1 cellular context compared by ENCODE assay signal in genomic region chr5:56123531-56124243, GRCh38.
TF ChIP-seq lines count a peak whose summit lies in the region.

No MANE protein-coding gene starts in this region.

TF ChIP-seq in K562, 482 proteins besides CTCF, POLR2A, EP300 and RAD21 (continued from another document and continues in another):
- no peak for TF ChIP-seq CHD7 (IDR thresholded peaks at IDR 0.05; ENCODE audit: low read depth, low read length)
- TF ChIP-seq TRIM25 (IDR thresholded peaks at IDR 0.05; ENCODE audit: borderline replicate concordance): no peak
- no peak for TF ChIP-seq ZBTB40 (IDR thresholded peaks at IDR 0.05)
- no peak for TF ChIP-seq ZBTB40 (CRISPR knock-in tag; IDR thresholded peaks at IDR 0.05)
- no peak for TF ChIP-seq E2F5 (CRISPR knock-in tag; IDR thresholded peaks at IDR 0.05)
- TF ChIP-seq HNRNPK (IDR thresholded peaks at IDR 0.05; ENCODE audit: low read depth, low read length, poor library complexity, severe bottlenecking): no peak
- TF ChIP-seq ZNF184 (CRISPR knock-in tag; IDR thresholded peaks at IDR 0.05): no peak
- TF ChIP-seq RAD51 (IDR thresholded peaks at IDR 0.05; ENCODE audit: borderline replicate concordance, low read depth): peak; percentile 60; the same call in 1 of the 2 replicates
- peak; percentile 91 for TF ChIP-seq NEUROD1 (IDR thresholded peaks at IDR 0.05; ENCODE audit: borderline replicate concordance, low read depth, low read length, partially characterized antibody)
- TF ChIP-seq CUX1 (CRISPR knock-in tag; IDR thresholded peaks at IDR 0.05): peak; percentile 95; the same call in 1 of the 2 replicates
- no peak for TF ChIP-seq ARID2 (IDR thresholded peaks at IDR 0.05)
- peak; percentile 95 for TF ChIP-seq KLF1 (tag; IDR thresholded peaks at IDR 0.05)
- no peak for TF ChIP-seq ATF1 (CRISPR knock-in tag; IDR thresholded peaks at IDR 0.05)
- peak; percentile 93 for TF ChIP-seq ATF1 (tag; IDR thresholded peaks at IDR 0.05)
- TF ChIP-seq ZNF644 (tag; IDR thresholded peaks at IDR 0.05; ENCODE audit: low read depth): peak; percentile 94; the same call in 1 of the 2 replicates
- peak; percentile 100 for TF ChIP-seq TEAD4 (IDR thresholded peaks at IDR 0.05; ENCODE audit: low read length)
- peak; percentile 87; the same call in 1 of the 2 replicates for TF ChIP-seq TEAD4 (CRISPR knock-in tag; IDR thresholded peaks at IDR 0.05; ENCODE audit: borderline replicate concordance)
- TF ChIP-seq SAFB (IDR thresholded peaks at IDR 0.05; ENCODE audit: borderline replicate concordance, low read depth, low read length): no peak
- TF ChIP-seq NFE2 (IDR thresholded peaks at IDR 0.05; ENCODE audit: low read depth): peak; percentile 96
